Comparison of ENCODE assay signal across 27 cellular contexts in the genomic region with DNA sequence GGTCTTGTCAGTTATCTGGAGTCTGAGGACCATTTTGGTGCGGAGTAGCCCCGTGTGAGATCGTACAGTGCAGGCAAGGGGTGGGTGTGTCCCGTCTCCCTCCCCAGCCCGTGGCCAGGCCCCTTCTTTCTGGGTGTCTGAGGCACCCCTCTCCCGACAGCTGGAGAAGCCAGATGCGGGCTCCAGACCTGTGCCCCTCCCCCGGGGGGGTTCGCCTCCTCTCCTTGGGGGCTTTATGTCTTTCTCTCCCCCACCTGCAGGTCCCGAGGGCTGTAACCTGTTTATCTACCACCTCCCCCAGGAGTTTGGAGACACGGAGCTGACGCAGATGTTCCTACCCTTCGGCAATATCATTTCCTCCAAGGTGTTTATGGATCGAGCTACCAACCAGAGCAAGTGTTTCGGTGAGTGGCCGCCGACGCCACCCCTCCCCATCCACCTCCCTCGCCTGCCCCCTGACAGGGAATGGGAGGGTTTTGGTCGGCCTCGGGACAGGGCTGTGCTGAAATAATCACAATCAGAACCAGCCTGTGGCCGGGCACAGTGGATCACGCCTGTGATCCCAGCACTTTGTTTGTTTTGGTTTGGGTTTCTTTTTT.
DNase-seq lines count a peak whose midpoint lies in the region; TF ChIP-seq lines count a peak whose summit lies in the region.
"Had no signal": no experiment of that assay in that cellular context is flagged by ENCODE, and none has a peak within 500 bp of the region (broad histone marks: within the 10 kb centered on the region; RNA-seq: fewer than 3 reads in every experiment).

No MANE protein-coding gene starts in this region.

- no peaks in the 10 kb centered on the region for H3K36me3 Mint-ChIP-seq in activated naive CD4-positive, alpha-beta T cell treated with anti-CD3 and anti-CD28 coated beads for 36 hours (ENCODE audit: low read depth)
- H3K36me3 Mint-ChIP-seq: activated naive CD4-positive, alpha-beta T cell treated with anti-CD3 and anti-CD28 coated beads, Interleukin-2, amount 50 U/mL, for 24 hours had no signal

- H3K27ac ChIP-seq in stomach: peak overlapping the region in 2 of 5 donors; percentile 41 to 44
- H3K27ac ChIP-seq: dorsolateral prefrontal cortex, KMS-11, lower lobe of right lung, tibial nerve had no signal

- H3K4me3 ChIP-seq in epithelial cell of esophagus (ENCODE audit: low read length) (no peak overlapping the region), stomach (peak overlapping the region in 1 of 4 donors; percentile 13)
- H3K4me3 ChIP-seq: dorsolateral prefrontal cortex, GM23338, lower lobe of right lung, tibial nerve had no signal

- H3K4me1 ChIP-seq in stomach: peaks cover 7 to 18% (median 14%) of the 10 kb centered on the region in 4 donors
- H3K4me1 ChIP-seq: lower lobe of right lung had no signal

- H3K4me1 Mint-ChIP-seq in activated naive CD4-positive, alpha-beta T cell treated with anti-CD3 and anti-CD28 coated beads for 36 hours (ENCODE audit: low read depth): peaks cover 7% of the 10 kb centered on the region
- H3K4me1 Mint-ChIP-seq: activated naive CD4-positive, alpha-beta T cell treated with anti-CD3 and anti-CD28 coated beads, Interleukin-2, amount 50 U/mL, for 24 hours; GM23338; neural crest cell had no signal

- H3K27me3 ChIP-seq in stomach: peaks cover 5 to 86% (median 15%) of the 10 kb centered on the region in 3 donors

- H3K27ac Mint-ChIP-seq in activated naive CD4-positive, alpha-beta T cell treated with anti-CD3 and anti-CD28 coated beads for 36 hours: no peak overlapping the region
- H3K27ac Mint-ChIP-seq: activated B cell treated with CpG ODN at 0.5 μM for 24 hours; activated naive CD4-positive, alpha-beta T cell treated with anti-CD3 and anti-CD28 coated beads, Interleukin-2, amount 50 U/mL, for 24 hours; GM23338; progenitor cell of endocrine pancreas; stimulated activated naive CD8-positive, alpha-beta T cell treated with anti-CD3 and anti-CD28 coated beads, Interleukin-15, amount 100 ng/mL, for 72 hours had no signal

- no peak for TF ChIP-seq POLR2A in stomach (IDR thresholded peaks at IDR 0.05)

- DNase-seq in DMS 273 (lab: John Stamatoyannopoulos, UW; ENCODE audit: unreplicated experiment) (peak; percentile 56), DMS 273 treated with DMSO at 0.1 percent for 48 hours (lab: John Stamatoyannopoulos, UW) (no peak), NCI-H2171 treated with DMSO at 0.1 percent for 48 hours (lab: John Stamatoyannopoulos, UW) (peak; percentile 88), epithelial cell of esophagus (ENCODE audit: low read depth) (peak; percentile 29), stomach (peak; percentile 44), GOT3 (lab: John Stamatoyannopoulos, UW) (no peak), COLO668 (lab: John Stamatoyannopoulos, UW; ENCODE audit: unreplicated experiment) (no peak)
- no peak for DNase-seq in activated naive CD4-positive, alpha-beta T cell treated with anti-CD3 and anti-CD28 coated beads for 36 hours
- DNase-seq: 8988T; activated B cell treated with CpG ODN at 0.5 μM for 24 hours; activated CD8-positive, alpha-beta memory T cell treated with anti-CD3 and anti-CD28 coated beads, Interleukin-2, amount 50 U/mL, for 4 hours; cerebellar nuclear complex; COR-L47; dorsolateral prefrontal cortex; islet precursor cell; lower lobe of right lung; NCI-H2227 treated with DMSO at 0.1 percent for 48 hours; NCI-H748 treated with DMSO at 0.1 percent for 48 hours; OCI-M1; SHP77 treated with DMSO at 0.1 percent for 48 hours; stimulated activated naive CD8-positive, alpha-beta T cell treated with anti-CD3 and anti-CD28 coated beads, Interleukin-15, amount 100 ng/mL, for 72 hours had no signal

- H3K36me3 ChIP-seq in stomach: no peaks in the 10 kb centered on the region
- H3K36me3 ChIP-seq: lower lobe of right lung, tibial nerve had no signal

- TF ChIP-seq CTCF in epithelial cell of esophagus (IDR thresholded peaks at IDR 0.05; ENCODE audit: insufficient read depth, low read depth, low read length, missing control alignments): no peak
- no peak for TF ChIP-seq CTCF in stomach (IDR thresholded peaks at IDR 0.05)

- H3K9me3 Mint-ChIP-seq in activated naive CD4-positive, alpha-beta T cell treated with anti-CD3 and anti-CD28 coated beads for 36 hours: peaks cover 2% of the 10 kb centered on the region
- H3K9me3 Mint-ChIP-seq: activated B cell treated with CpG ODN at 0.5 μM for 24 hours; activated naive CD4-positive, alpha-beta T cell treated with anti-CD3 and anti-CD28 coated beads, Interleukin-2, amount 50 U/mL, for 24 hours; GM23338; neural crest cell; stimulated activated naive CD8-positive, alpha-beta T cell treated with anti-CD3 and anti-CD28 coated beads, Interleukin-15, amount 100 ng/mL, for 72 hours had no signal

- no peaks in the 10 kb centered on the region for H3K9me3 ChIP-seq in stomach
- H3K9me3 ChIP-seq: lower lobe of right lung, tibial nerve had no signal

- intact Hi-C loops in stomach (cut with DNase I; ENCODE audit: low total_unique reads): no loop called here
- intact Hi-C loops in activated naive CD4-positive, alpha-beta T cell treated with anti-CD3 and anti-CD28 coated beads for 36 hours (cut with micrococcal nuclease): no loop called here

- peaks cover 12% of the 10 kb centered on the region for H3K27me3 Mint-ChIP-seq in activated naive CD4-positive, alpha-beta T cell treated with anti-CD3 and anti-CD28 coated beads for 36 hours (ENCODE audit: low read depth)

- no peak overlapping the region for H3K4me3 Mint-ChIP-seq in activated naive CD4-positive, alpha-beta T cell treated with anti-CD3 and anti-CD28 coated beads for 36 hours
- H3K4me3 Mint-ChIP-seq: activated B cell treated with CpG ODN at 0.5 μM for 24 hours; activated naive CD4-positive, alpha-beta T cell treated with anti-CD3 and anti-CD28 coated beads, Interleukin-2, amount 50 U/mL, for 24 hours; GM23338; neural crest cell; stimulated activated naive CD8-positive, alpha-beta T cell treated with anti-CD3 and anti-CD28 coated beads, Interleukin-15, amount 100 ng/mL, for 72 hours had no signal

- WGBS in stomach, 5 donors: 15 to 20% (median 15%) methylated on average over 17 to 23 of the region's 23 CpGs

- CTCF ChIA-PET in activated naive CD4-positive, alpha-beta T cell treated with anti-CD3 and anti-CD28 coated beads for 36 hours (lab: Charles Lee): interaction anchor here (0.6 to 2.3 kb wide), 2 partner anchors 195 to 746 kb away, joined by 3 to 6 read pairs; no protein-coding TSS in a partner anchor

- TF ChIP-seq EP300 in stomach (IDR thresholded peaks at IDR 0.05): no peak

Comparison
In these comparisons a context has a peak if more than half of its experiments do, and no peak if none do; other contexts are left out.
1. DNase-seq: peak in DMS 273 (single experiment), NCI-H2171 treated with DMSO at 0.1 percent for 48 hours (single experiment), epithelial cell of esophagus (single experiment) and stomach (single experiment); none in DMS 273 treated with DMSO at 0.1 percent for 48 hours (single experiment), GOT3 (single experiment), COLO668 (single experiment) and activated naive CD4-positive, alpha-beta T cell treated with anti-CD3 and anti-CD28 coated beads for 36 hours (single experiment).